ENCODE assay signal across 27 cellular contexts in the genomic region with DNA sequence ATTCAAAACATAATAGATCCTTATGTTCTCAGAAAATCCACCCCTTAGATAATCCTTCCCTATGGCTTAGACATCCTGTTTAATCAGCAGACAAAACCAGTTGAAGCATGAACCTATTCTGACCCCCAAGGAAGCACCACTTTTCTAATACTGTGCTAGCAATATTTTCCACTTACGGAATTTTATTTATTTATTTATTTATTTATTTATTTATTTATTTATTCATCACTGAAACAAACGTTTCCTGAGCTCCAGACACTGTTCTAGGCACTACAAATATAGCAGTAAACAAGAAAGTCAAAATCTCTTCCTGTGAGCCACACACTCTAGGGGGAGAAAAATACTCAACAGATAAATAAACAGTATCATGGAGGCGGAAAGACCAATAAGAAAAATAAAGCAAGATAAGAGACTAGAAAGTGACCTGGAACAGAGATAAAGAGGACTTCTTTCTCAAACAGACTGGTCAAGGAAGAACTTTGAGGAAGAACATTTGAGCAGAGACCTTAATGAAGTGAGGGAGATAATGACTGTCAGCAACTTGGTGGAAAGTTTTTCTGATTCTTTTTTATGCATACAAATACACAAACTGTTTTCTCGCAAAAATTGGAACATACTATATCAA.
"Had no signal": no experiment of that assay in that cellular context is flagged by ENCODE, and none has a peak within 500 bp of the region (broad histone marks: within the 10 kb centered on the region; RNA-seq: fewer than 3 reads in every experiment).

No MANE protein-coding gene starts in this region.

- H3K4me3 ChIP-seq: adrenal gland, body of pancreas, colonic mucosa had no signal

- H3K36me3 ChIP-seq: adrenal gland, colonic mucosa, WERI-Rb-1 had no signal

- H3K27ac ChIP-seq: adrenal gland, body of pancreas, colonic mucosa, epithelial cell of prostate, WERI-Rb-1 had no signal

- H3K4me1 ChIP-seq: adrenal gland, body of pancreas, colonic mucosa had no signal

- ATAC-seq: activated CD4-positive, CD25-positive, alpha-beta regulatory T cell treated with anti-CD3 and anti-CD28 coated beads, Interleukin-2, amount 50 U/mL, for 24 hours; activated CD8-positive, alpha-beta T cell treated with anti-CD3 and anti-CD28 coated beads for 36 hours; activated naive CD8-positive, alpha-beta T cell treated with anti-CD3 and anti-CD28 coated beads, Interleukin-2, amount 50 U/mL, for 24 hours; activated T-cell treated with anti-CD3 and anti-CD28 coated beads, Interleukin-2, amount 50 U/mL, for 4 hours; body of pancreas; T-helper 17 cell had no signal

- H3K9me3 ChIP-seq: adrenal gland, body of pancreas, colonic mucosa had no signal

- DNase-seq: activated B cell treated with CpG ODN at 0.5 μM for 24 hours; activated CD4-positive, alpha-beta T cell treated with anti-CD3 and anti-CD28 coated beads for 48 hours; activated CD4-positive, alpha-beta T cell treated with anti-CD3 and anti-CD28 coated beads, Interleukin-2, amount 50 U/mL, for 1 hour; activated CD4-positive, alpha-beta T cell treated with anti-CD3 and anti-CD28 coated beads, Interleukin-2, amount 50 U/mL, for 48 hours; activated CD8-positive, alpha-beta memory T cell treated with anti-CD3 and anti-CD28 coated beads for 24 hours; activated CD8-positive, alpha-beta T cell treated with anti-CD3 and anti-CD28 coated beads for 36 hours; activated effector memory CD4-positive, alpha-beta T cell treated with anti-CD3 and anti-CD28 coated beads, Interleukin-2, amount 50 U/mL, for 16 hours; activated naive CD4-positive, alpha-beta T cell treated with anti-CD3 and anti-CD28 coated beads for 36 hours; activated naive CD8-positive, alpha-beta T cell treated with anti-CD3 and anti-CD28 coated beads for 36 hours; activated naive CD8-positive, alpha-beta T cell treated with anti-CD3 and anti-CD28 coated beads, Interleukin-2, amount 50 U/mL, for 24 hours; activated T-cell treated with anti-CD3 and anti-CD28 coated beads, Interleukin-2, amount 50 U/mL, for 4 hours; adrenal gland; amygdala; aorta; body of pancreas; central memory CD4-positive, alpha-beta T cell; cerebellar nuclear complex; colonic mucosa; effector CD8-positive, alpha-beta T cell; foreskin fibroblast; head of caudate nucleus; hippocampal formation; T-helper 17 cell; T1000; WERI-Rb-1 had no signal

- H3K27me3 ChIP-seq: adrenal gland, body of pancreas, colonic mucosa had no signal
